In the genomic region with DNA sequence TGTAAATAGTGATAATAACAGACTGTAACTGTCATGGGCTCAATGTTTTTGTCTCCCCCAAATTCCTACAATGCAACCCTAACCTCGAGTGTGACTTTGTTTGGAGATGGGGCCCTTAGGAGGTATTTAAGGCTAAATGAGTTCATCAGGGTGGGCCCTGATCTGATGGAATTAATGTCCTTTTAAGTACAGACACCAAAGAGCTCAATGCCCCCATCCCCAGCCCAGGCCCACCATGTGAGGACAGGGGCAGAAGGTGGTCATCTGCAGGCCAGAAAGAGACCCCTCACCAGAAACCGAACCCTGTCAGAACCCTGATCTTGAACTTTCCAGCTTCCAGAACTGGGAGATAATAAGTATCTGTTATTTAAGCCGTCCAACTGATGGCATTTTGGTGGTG, we compare ENCODE assay signal across 13 cellular contexts.
DNase-seq lines count a peak whose midpoint lies in the region; ATAC-seq, FAIRE-seq and TF ChIP-seq lines count a peak whose summit lies in the region.
"Had no signal": no experiment of that assay in that cellular context is flagged by ENCODE, and none has a peak within 500 bp of the region (broad histone marks: within the 10 kb centered on the region; RNA-seq: fewer than 3 reads in every experiment).

No MANE protein-coding gene starts in this region.

- H3K27me3 Mint-ChIP-seq in activated naive CD8-positive, alpha-beta T cell treated with anti-CD3 and anti-CD28 coated beads for 36 hours, result no peaks in the 10 kb centered on the region

- TF ChIP-seq RAD21 in liver (IDR thresholded peaks at IDR 0.05), result no peak
- TF ChIP-seq RAD21 in HepG2 (CRISPR knock-in tag; IDR thresholded peaks at IDR 0.05), result no peak

- WGBS in liver, result 80% methylated on average over 3 of the region's 3 CpGs
- WGBS in HepG2 (ENCODE audit: low lambda C conversion rate), result 79% methylated on average over 2 of the region's 3 CpGs
- WGBS in mesodermal cell (ENCODE audit: insufficient coverage in 2 of 2), 2 experiments, result 100% methylated on average over 1 of the region's 3 CpGs; no CpG with 5 or more reads in 1 of the 2 experiments

- H2AFZ ChIP-seq in HepG2 (ENCODE audit: low read length), result no peak overlapping the region
- H2AFZ ChIP-seq: neural progenitor cell had no signal

- no peaks in the 10 kb centered on the region for H3K9me3 ChIP-seq in liver (ENCODE audit: control insufficient read depth in 4 of 4, low read length in 3 of 4)
- no peaks in the 10 kb centered on the region for H3K9me3 ChIP-seq in HepG2 (ENCODE audit: low read length)
- no peaks in the 10 kb centered on the region for H3K9me3 ChIP-seq in mesodermal cell (ENCODE audit: control insufficient read depth, low read length)
- H3K9me3 ChIP-seq: BE2C, thyroid gland had no signal

- H3K27ac Mint-ChIP-seq in activated naive CD8-positive, alpha-beta T cell treated with anti-CD3 and anti-CD28 coated beads for 36 hours, result peak overlapping the region; percentile 96

- H3K4me3 ChIP-seq in liver (ENCODE audit: low read depth in 1 of 3, low read length in 3 of 3) (no peak overlapping the region), HepG2 (replicated peaks in 1 of 3; ENCODE audit: insufficient read depth in 1 of 3, low read depth in 2 of 3, low read length in 3 of 3) (no peak overlapping the region), mesodermal cell (ENCODE audit: extremely low read depth, insufficient read depth, low read length, poor library complexity, severe bottlenecking) (no peak overlapping the region)
- H3K4me3 ChIP-seq: neural progenitor cell, thyroid gland had no signal

- H3K4me1 ChIP-seq in liver (ENCODE audit: control insufficient read depth in 4 of 4, insufficient read depth in 4 of 4, low read length in 3 of 4) (peaks cover 0 to 6% (median 0%) of the 10 kb centered on the region in 4 donors), HepG2 (ENCODE audit: insufficient read depth, low read length) (peaks cover 54% of the 10 kb centered on the region), mesodermal cell (ENCODE audit: control insufficient read depth, insufficient read depth, low read length, poor library complexity, severe bottlenecking) (peaks cover 43% of the 10 kb centered on the region)

- no peak for FAIRE-seq in HepG2 (lab: Jason Lieb, UNC)
- FAIRE-seq: HTR-8/SVneo had no signal

- H3K9me3 Mint-ChIP-seq in activated naive CD8-positive, alpha-beta T cell treated with anti-CD3 and anti-CD28 coated beads for 36 hours, result peaks cover 1% of the 10 kb centered on the region

- no peaks in the 10 kb centered on the region for H4K20me1 ChIP-seq in HepG2 (ENCODE audit: insufficient read depth, low read length)

- H3K79me2 ChIP-seq in HepG2 (ENCODE audit: insufficient read depth, low read length), result peaks cover 14% of the 10 kb centered on the region

- no peak for ATAC-seq in HepG2
- no peak for ATAC-seq in omental fat pad (ENCODE audit: low FRiP score)

- TF ChIP-seq EP300 in HepG2 (IDR thresholded peaks at IDR 0.05; ENCODE audit: low read depth in 2 of 2, low read length in 2 of 2) (no peak), HepG2 (CRISPR knock-in tag; IDR thresholded peaks at IDR 0.05; ENCODE audit: borderline replicate concordance) (no peak)

- no TSS peak for BruUV-seq in HepG2 (replicated peaks; lab: Mats Ljungman, UMichigan)

- no peaks in the 10 kb centered on the region for H3K27me3 ChIP-seq in liver (ENCODE audit: control insufficient read depth in 4 of 4, insufficient read depth in 4 of 4, low read length in 3 of 4)
- no peaks in the 10 kb centered on the region for H3K27me3 ChIP-seq in HepG2 (ENCODE audit: control insufficient read depth in 1 of 2, insufficient read depth in 2 of 2, low read length in 2 of 2)
- H3K27me3 ChIP-seq: BE2C, neural progenitor cell, thyroid gland had no signal

- CTCF ChIA-PET in HepG2 (lab: Yijun Ruan, JAX; ENCODE audit: low intra/inter-chr PET ratio, low total read pairs), result no interaction called here

- intact Hi-C loops in HepG2 (cut with micrococcal nuclease; ENCODE audit: unreplicated experiment), result no loop called here

- H3K36me3 Mint-ChIP-seq in activated naive CD8-positive, alpha-beta T cell treated with anti-CD3 and anti-CD28 coated beads for 36 hours, result peaks cover 53% of the 10 kb centered on the region

- H3K4me2 ChIP-seq in HepG2 (ENCODE audit: low read depth, low read length), result no peak overlapping the region
- H3K4me2 ChIP-seq: neural progenitor cell had no signal

- TF ChIP-seq CTCF in liver (IDR thresholded peaks at IDR 0.05; ENCODE audit: low read depth, low read length, missing input control), result no peak
- no peak for TF ChIP-seq CTCF in HepG2 (CRISPR knock-in tag; IDR thresholded peaks at IDR 0.05)
- TF ChIP-seq CTCF in omental fat pad (IDR thresholded peaks at IDR 0.05), result no peak

- peaks cover 89% of the 10 kb centered on the region for H3K4me1 Mint-ChIP-seq in activated naive CD8-positive, alpha-beta T cell treated with anti-CD3 and anti-CD28 coated beads for 36 hours

- DNase-seq in HepG2 (ENCODE audit: low spot score) (no peak), superior temporal gyrus (ENCODE audit: extremely low spot score) (no peak), erythroblast (lab: John Stamatoyannopoulos, UW) (no peak), omental fat pad (ENCODE audit: low spot score) (no peak), T1000 (lab: John Stamatoyannopoulos, UW) (no peak)
- no peak for DNase-seq in activated naive CD8-positive, alpha-beta T cell treated with anti-CD3 and anti-CD28 coated beads for 36 hours
- DNase-seq: BE2C, NCI-H2029, thyroid gland had no signal

- peak overlapping the region; percentile 66 to 77 for H3K27ac ChIP-seq in liver (ENCODE audit: low read depth in 1 of 2, low read length in 2 of 2)
- no peak overlapping the region for H3K27ac ChIP-seq in HepG2 (ENCODE audit: extremely low read length, insufficient read depth, low read length)
- peak overlapping the region; percentile 91 for H3K27ac ChIP-seq in mesodermal cell (ENCODE audit: low read depth, low read length, severe bottlenecking)
- H3K27ac ChIP-seq: neural progenitor cell had no signal

- in situ Hi-C loops in HepG2 (cut with HindIII; ENCODE audit: extremely low pct_ligation_motif_present, low pct_unique_long_range_greater_than_20kb), result no loop called here

- peak overlapping the region; percentile 69 for H3K4me3 Mint-ChIP-seq in activated naive CD8-positive, alpha-beta T cell treated with anti-CD3 and anti-CD28 coated beads for 36 hours
- H3K4me3 Mint-ChIP-seq: neural progenitor cell had no signal

- TF ChIP-seq POLR2A in HepG2 (IDR thresholded peaks at IDR 0.05; ENCODE audit: insufficient read depth in 1 of 2, low read depth in 2 of 2, low read length in 2 of 2) (no peak), erythroblast (IDR thresholded peaks at IDR 0.05; ENCODE audit: low read length) (no peak)

- H3K36me3 ChIP-seq in liver (ENCODE audit: control insufficient read depth in 4 of 4, insufficient read depth in 3 of 4, low read depth in 1 of 4, low read length in 3 of 4), result peaks cover 0 to 1% (median 0%) of the 10 kb centered on the region in 4 donors
- no peaks in the 10 kb centered on the region for H3K36me3 ChIP-seq in HepG2 (replicated peaks in 1 of 2; ENCODE audit: control insufficient read depth in 1 of 2, insufficient read depth in 2 of 2, low read length in 2 of 2)
- no peaks in the 10 kb centered on the region for H3K36me3 ChIP-seq in mesodermal cell (ENCODE audit: control insufficient read depth, insufficient read depth, low read length)
- H3K36me3 ChIP-seq: BE2C, neural progenitor cell, thyroid gland had no signal

- H3K9ac ChIP-seq in liver (ENCODE audit: low read depth in 1 of 2, low read length in 2 of 2) (peak overlapping the region in 1 of 2 donors; percentile 28), HepG2 (ENCODE audit: insufficient read depth, low read depth, low read length) (no peak overlapping the region)
- H3K9ac ChIP-seq: neural progenitor cell had no signal

- POLR2A ChIA-PET in HepG2 (lab: Yijun Ruan, JAX), result no interaction called here

TF ChIP-seq in liver, 16 proteins besides CTCF, POLR2A, EP300 and RAD21 (continues in another document):
- TF ChIP-seq NR2F2 (IDR thresholded peaks at IDR 0.05) (no peak), EGR1 (IDR thresholded peaks at IDR 0.05; ENCODE audit: low read depth in 2 of 2) (no peak), TAF1 (conservative IDR thresholded peaks at IDR 0.05) (no peak), YY1 (IDR thresholded peaks at IDR 0.05) (no peak), JUND (IDR thresholded peaks at IDR 0.05) (no peak), FOXA1 (IDR thresholded peaks at IDR 0.05) (no peak)
- TF ChIP-seq, protein P1, sequence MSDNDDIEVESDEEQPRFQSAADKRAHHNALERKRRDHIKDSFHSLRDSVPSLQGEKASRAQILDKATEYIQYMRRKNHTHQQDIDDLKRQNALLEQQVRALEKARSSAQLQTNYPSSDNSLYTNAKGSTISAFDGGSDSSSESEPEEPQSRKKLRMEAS (IDR thresholded peaks at IDR 0.05), result no peak

TF ChIP-seq in HepG2, 621 proteins besides CTCF, POLR2A, EP300 and RAD21 (continues in another document):
- TF ChIP-seq CBX2 (IDR thresholded peaks at IDR 0.05; ENCODE audit: low read depth, low read length), result no peak
- TF ChIP-seq CBX2 (CRISPR knock-in tag; IDR thresholded peaks at IDR 0.05; ENCODE audit: low read depth), result no peak
- no peak for TF ChIP-seq BRD4 (CRISPR knock-in tag; IDR thresholded peaks at IDR 0.05)
- no peak for TF ChIP-seq ISL2 (CRISPR knock-in tag; IDR thresholded peaks at IDR 0.05)
- TF ChIP-seq, protein P2, sequence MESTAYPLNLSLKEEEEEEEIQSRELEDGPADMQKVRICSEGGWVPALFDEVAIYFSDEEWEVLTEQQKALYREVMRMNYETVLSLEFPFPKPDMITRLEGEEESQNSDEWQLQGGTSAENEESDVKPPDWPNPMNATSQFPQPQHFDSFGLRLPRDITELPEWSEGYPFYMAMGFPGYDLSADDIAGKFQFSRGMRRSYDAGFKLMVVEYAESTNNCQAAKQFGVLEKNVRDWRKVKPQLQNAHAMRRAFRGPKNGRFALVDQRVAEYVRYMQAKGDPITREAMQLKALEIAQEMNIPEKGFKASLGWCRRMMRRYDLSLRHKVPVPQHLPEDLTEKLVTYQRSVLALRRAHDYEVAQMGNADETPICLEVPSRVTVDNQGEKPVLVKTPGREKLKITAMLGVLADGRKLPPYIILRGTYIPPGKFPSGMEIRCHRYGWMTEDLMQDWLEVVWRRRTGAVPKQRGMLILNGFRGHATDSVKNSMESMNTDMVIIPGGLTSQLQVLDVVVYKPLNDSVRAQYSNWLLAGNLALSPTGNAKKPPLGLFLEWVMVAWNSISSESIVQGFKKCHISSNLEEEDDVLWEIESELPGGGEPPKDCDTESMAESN (CRISPR knock-in tag; conservative IDR thresholded peaks at IDR 0.05), result no peak
